ENCODE assay signal across 28 cellular contexts in the genomic region with DNA sequence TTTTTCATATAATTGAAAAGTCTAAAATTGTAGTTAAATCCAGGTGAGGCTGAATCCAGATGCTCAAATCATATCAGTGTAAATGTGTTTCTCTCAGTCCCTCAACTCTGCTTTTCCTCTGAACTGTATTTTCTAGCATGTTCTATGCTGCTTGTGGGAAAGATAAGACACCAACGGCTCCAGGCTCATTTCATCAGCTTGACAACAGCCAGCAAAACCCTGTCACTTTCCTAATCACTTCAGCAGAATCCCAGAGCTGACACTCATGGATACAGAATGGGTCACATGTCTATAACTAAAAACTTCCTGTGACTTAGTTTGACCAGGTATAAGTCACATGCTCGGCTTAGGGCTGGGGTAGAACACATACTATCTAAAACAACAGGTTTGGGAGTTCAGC.
"Had no signal": no experiment of that assay in that cellular context is flagged by ENCODE, and none has a peak within 500 bp of the region (broad histone marks: within the 10 kb centered on the region; RNA-seq: fewer than 3 reads in every experiment).

No MANE protein-coding gene starts in this region.

- H3K9me3 ChIP-seq: colonic mucosa, esophagus squamous epithelium, gastroesophageal sphincter had no signal

- H3K36me3 ChIP-seq: brain microvascular endothelial cell, colonic mucosa, esophagus squamous epithelium, gastroesophageal sphincter, WERI-Rb-1 had no signal

- H3K27me3 ChIP-seq: brain microvascular endothelial cell, colonic mucosa, gastroesophageal sphincter had no signal

- H3K4me3 ChIP-seq: colonic mucosa, esophagus squamous epithelium, gastroesophageal sphincter had no signal

- H3K27ac ChIP-seq: brain microvascular endothelial cell, colonic mucosa, epithelial cell of prostate, esophagus squamous epithelium, gastroesophageal sphincter, WERI-Rb-1 had no signal

- H3K4me1 ChIP-seq: colonic mucosa, esophagus squamous epithelium, gastroesophageal sphincter had no signal

- ATAC-seq: activated CD8-positive, alpha-beta T cell treated with anti-CD3 and anti-CD28 coated beads for 36 hours; activated T-helper 17 cell treated with anti-CD3 and anti-CD28 coated beads, Interleukin-2, amount 50 U/mL, for 72 hours; gastroesophageal sphincter; T-helper 17 cell had no signal

- DNase-seq: activated B cell treated with CpG ODN at 0.5 μM for 24 hours; activated CD4-positive, alpha-beta T cell treated with anti-CD3 and anti-CD28 coated beads for 48 hours; activated CD4-positive, alpha-beta T cell treated with anti-CD3 and anti-CD28 coated beads, Interleukin-2, amount 50 U/mL, for 1 hour; activated CD4-positive, alpha-beta T cell treated with anti-CD3 and anti-CD28 coated beads, Interleukin-2, amount 50 U/mL, for 48 hours; activated CD8-positive, alpha-beta memory T cell treated with anti-CD3 and anti-CD28 coated beads for 24 hours; activated CD8-positive, alpha-beta T cell treated with anti-CD3 and anti-CD28 coated beads for 36 hours; activated effector memory CD4-positive, alpha-beta T cell treated with Interleukin-2 at 50 U/mL for 16 hours; activated gamma-delta T cell treated with Interleukin-2 at 50 U/mL for 16 hours; activated naive CD4-positive, alpha-beta T cell treated with anti-CD3 and anti-CD28 coated beads, Interleukin-2, amount 50 U/mL, for 16 hours; activated naive CD4-positive, alpha-beta T cell treated with Interleukin-2 at 50 U/mL for 16 hours; activated T-cell treated with anti-CD3 and anti-CD28 coated beads, Interleukin-2, amount 50 U/mL, for 4 hours; amniotic stem cell; anterior cingulate cortex; brain microvascular endothelial cell; central memory CD4-positive, alpha-beta T cell; cerebellar nuclear complex; colonic mucosa; effector CD8-positive, alpha-beta T cell; esophagus squamous epithelium; foreskin melanocyte; head of caudate nucleus; T-helper 1 cell; T-helper 17 cell; T1000; WERI-Rb-1 had no signal
